ENCODE assay signal across 8 cellular contexts in genomic region chr20:44959896-44960852, GRCh38. TPM values are rescaled to one million over a fixed set of nuclear protein-coding genes. Genes with fewer than 3 reads are reported as not detected.
DNase-seq lines count a peak whose midpoint lies in the region; ATAC-seq, FAIRE-seq and TF ChIP-seq lines count a peak whose summit lies in the region.

Gene TOMM34, minus strand, starts transcription at chr20:44960397. Its CDS starts 64 bp downstream, at chr20:44960333.

- H3K27me3 ChIP-seq in HepG2 (ENCODE audit: control insufficient read depth in 1 of 2, insufficient read depth in 2 of 2, low read length in 2 of 2), result no peaks in the 10 kb centered on the region

- H4K20me1 ChIP-seq in HepG2 (ENCODE audit: insufficient read depth, low read length), result no peaks in the 10 kb centered on the region; the same call in 1 of the 2 replicates

- no peaks in the 10 kb centered on the region for H3K9me3 ChIP-seq in HepG2 (ENCODE audit: low read length)

- H2AFZ ChIP-seq in HepG2 (ENCODE audit: low read length), result peak within 1 kb of the TSS; percentile 25

- no TSS peak for BruUV-seq in HepG2 (replicated peaks; lab: Mats Ljungman, UMichigan)

- peak within 1 kb of the TSS; percentile 80 for H3K9ac ChIP-seq in HepG2 (ENCODE audit: insufficient read depth, low read depth, low read length)

- TF ChIP-seq POLR2A in HepG2 (IDR thresholded peaks at IDR 0.05; ENCODE audit: insufficient read depth in 1 of 2, low read depth in 2 of 2, low read length in 2 of 2), result peak; percentile 90 to 97

- peaks cover 27% of the 10 kb centered on the region for H3K79me2 ChIP-seq in HepG2 (ENCODE audit: insufficient read depth, low read length)

- in situ Hi-C loops in HepG2 (cut with HindIII; ENCODE audit: extremely low pct_ligation_motif_present, low pct_unique_long_range_greater_than_20kb), result no loop called here

- peak; percentile 48 for FAIRE-seq in HepG2 (lab: Jason Lieb, UNC)

- H3K4me1 ChIP-seq in HepG2 (ENCODE audit: insufficient read depth, low read length), result peaks cover 60% of the 10 kb centered on the region

- H3K27ac ChIP-seq in HepG2 (ENCODE audit: extremely low read length, insufficient read depth, low read length), result peak within 1 kb of the TSS; percentile 66

- DNase-seq in CD1c-positive myeloid dendritic cell (ENCODE audit: extremely low spot score), result peak; percentile 97
- peak; percentile 99 for DNase-seq in NCI-H82 (lab: John Stamatoyannopoulos, UW)
- peak; percentile 97 for DNase-seq in activated CD4-positive, alpha-beta T cell treated with anti-CD3 and anti-CD28 coated beads, Interleukin-2, amount 50 U/mL, for 48 hours
- peak; percentile 95 for DNase-seq in dermis blood vessel endothelial cell
- peak; percentile 94 for DNase-seq in HepG2 (ENCODE audit: low spot score)
- DNase-seq in stimulated activated CD4-positive, alpha-beta T cell treated with anti-CD3 and anti-CD28 coated beads, Interleukin-2, amount 100 ng/mL, for 48 hours, result peak; percentile 93 to 95

- TF ChIP-seq EP300 in HepG2 (IDR thresholded peaks at IDR 0.05; ENCODE audit: low read depth in 2 of 2, low read length in 2 of 2) (no peak), HepG2 (CRISPR knock-in tag; IDR thresholded peaks at IDR 0.05; ENCODE audit: borderline replicate concordance) (peak; percentile 37)

- peak within 1 kb of the TSS; percentile 96 for H3K4me2 ChIP-seq in HepG2 (ENCODE audit: low read depth, low read length)

- peak within 1 kb of the TSS; percentile 83 to 94 (median 90) for H3K4me3 ChIP-seq in HepG2 (replicated peaks in 1 of 3; ENCODE audit: insufficient read depth in 1 of 3, low read depth in 2 of 3, low read length in 3 of 3)

- TF ChIP-seq CTCF in HepG2 (CRISPR knock-in tag; IDR thresholded peaks at IDR 0.05), result peak; percentile 53

- peaks cover 11 to 20% of the 10 kb centered on the region in 2 experiments for H3K36me3 ChIP-seq in HepG2 (replicated peaks in 1 of 2; ENCODE audit: control insufficient read depth in 1 of 2, insufficient read depth in 2 of 2, low read length in 2 of 2)

- peak; percentile 84 for ATAC-seq in GM19438 (IDR thresholded peaks at IDR 0.05; ENCODE audit: low read depth, unreplicated experiment)
- ATAC-seq in HG03571 (IDR thresholded peaks at IDR 0.05; ENCODE audit: unreplicated experiment), result peak; percentile 80
- ATAC-seq in HepG2, result peak; percentile 96

- intact Hi-C loops in HepG2 (cut with micrococcal nuclease; ENCODE audit: unreplicated experiment), result loop anchor here (1.0 kb wide), 1 partner anchor 50 kb away; the partner anchor contains the start of gene PABPC1L

- under 1% methylated on average over 35 of the region's 66 CpGs for WGBS in HepG2 (ENCODE audit: low lambda C conversion rate)

- POLR2A ChIA-PET in HepG2 (lab: Yijun Ruan, JAX), result interaction anchor here (0.8 to 4.1 kb wide), 15 partner anchors 9 to 921 kb away, joined by 3 to 51 read pairs (median 6); partner anchors contain the start of genes PABPC1L, YWHAB and ZSWIM1

- CTCF ChIA-PET in HepG2 (lab: Yijun Ruan, JAX; ENCODE audit: low intra/inter-chr PET ratio, low total read pairs), result no interaction called here

- TF ChIP-seq RAD21 in HepG2 (CRISPR knock-in tag; IDR thresholded peaks at IDR 0.05), result no peak; the same call in none of the 2 replicates

TF ChIP-seq in HepG2, 621 proteins besides CTCF, POLR2A, EP300 and RAD21 (continues in another document):
- TF ChIP-seq YEATS4 (CRISPR knock-in tag; IDR thresholded peaks at IDR 0.05; ENCODE audit: borderline replicate concordance) (peak; percentile 97), ZNF709 (CRISPR knock-in tag; IDR thresholded peaks at IDR 0.05) (peak; percentile 97), ZNF407 (CRISPR knock-in tag; IDR thresholded peaks at IDR 0.05; ENCODE audit: not compliant biosample characterization) (peak; percentile 93)

RNA-seq across cellular contexts. Expression of gene TOMM34, which starts in this region (rescaled TPM):
- total RNA-seq in dermis blood vessel endothelial cell (16.8 and 22.2 TPM in 2 replicates), HepG2 (2016; rRNA removed; fragmentation: Illumina TruSeq; extraction: Trizol) (52.0 and 73.0 TPM in 2 replicates)
- total RNA-seq in HepG2 (2016; cell fraction: cytosol; rRNA removed; fragmentation: Illumina TruSeq; extraction: Trizol; ENCODE audit: low read depth), result 6.2 and 6.4 TPM in 2 replicates
- 52.3 and 72.3 TPM in 2 replicates for total RNA-seq in HepG2 (2016; cell fraction: insoluble cytoplasmic fraction; rRNA removed; fragmentation: Illumina TruSeq; extraction: Trizol)
- 18.0 and 21.0 TPM in 2 replicates for total RNA-seq in HepG2 (2016; cell fraction: membrane; rRNA removed; fragmentation: Illumina TruSeq; extraction: Trizol)
- total RNA-seq in HepG2 (2016; cell fraction: nucleus; rRNA removed; fragmentation: Illumina TruSeq; extraction: Trizol), result 24.9 and 25.7 TPM in 2 replicates
- polyA plus RNA-seq in HepG2 (2011; rRNA removed), result 36.2 and 38.3 TPM in 2 replicates
- polyA plus RNA-seq in HepG2 (2011; cell fraction: cytosol; rRNA removed), result 38.3 and 39.9 TPM in 2 replicates
- 20.9 and 23.3 TPM in 2 replicates for polyA plus RNA-seq in HepG2 (2011; cell fraction: nucleus; rRNA removed)
- 41.6 and 42.7 TPM in 2 replicates for polyA plus RNA-seq in HepG2 (2012)
- polyA plus RNA-seq in HepG2 (2016; cell fraction: cytosol; fragmentation: Illumina TruSeq; extraction: Trizol; ENCODE audit: low read depth), result 7.7 and 7.8 TPM in 2 replicates
- polyA plus RNA-seq in HepG2 (2016; cell fraction: insoluble cytoplasmic fraction; fragmentation: Illumina TruSeq; extraction: Trizol; ENCODE audit: low read depth), result 102 TPM in 2 replicates
- 17.3 and 19.1 TPM in 2 replicates for polyA plus RNA-seq in HepG2 (2016; cell fraction: membrane; fragmentation: Illumina TruSeq; extraction: Trizol; ENCODE audit: low read depth)
- 45.6 and 46.6 TPM in 2 replicates for polyA plus RNA-seq in HepG2 (2016; cell fraction: nucleus; fragmentation: Illumina TruSeq; extraction: Trizol; ENCODE audit: insufficient read depth, low read depth)
- 23.9 and 48.7 TPM in 2 replicates for polyA minus RNA-seq in HepG2 (2011; rRNA and poly(A)+ RNA removed; ENCODE audit: low replicate concordance)
- polyA minus RNA-seq in HepG2 (2011; cell fraction: cytosol; rRNA and poly(A)+ RNA removed), result 11.6 and 12.1 TPM in 2 replicates
- polyA minus RNA-seq in HepG2 (2011; cell fraction: nucleus; rRNA and poly(A)+ RNA removed), result 6.8 and 9.1 TPM in 2 replicates

Comparison
In these comparisons a context has a peak if more than half of its experiments do, and no peak if none do; other contexts are left out.
1. Peak in every context shown above with its lines: DNase-seq, ATAC-seq, H3K4me3 ChIP-seq and H3K27ac ChIP-seq.